In the genomic region with DNA sequence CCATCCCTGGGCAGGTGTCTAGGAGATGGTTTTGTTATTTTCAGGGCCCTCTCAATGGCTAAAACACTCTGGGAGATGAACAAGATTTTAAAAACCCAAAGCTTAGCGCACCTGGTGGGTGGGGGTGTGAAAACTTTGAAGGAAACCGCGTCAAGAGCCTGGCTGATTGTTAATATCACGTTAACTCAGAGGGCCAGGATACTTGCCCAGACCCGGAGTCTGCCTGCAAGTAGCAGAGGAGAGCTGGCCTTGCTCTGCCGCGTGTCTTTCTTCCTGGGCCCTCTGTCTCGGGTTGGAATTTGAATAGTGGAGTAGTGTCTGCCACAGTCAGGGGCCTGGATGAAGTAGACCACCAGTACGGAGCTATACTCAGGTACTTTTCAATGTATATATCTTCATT, we compare ENCODE assay signal across 13 cellular contexts. TPM values are rescaled to one million over a fixed set of nuclear protein-coding genes. Genes with fewer than 3 reads are reported as not detected.
DNase-seq lines count a peak whose midpoint lies in the region; ATAC-seq and TF ChIP-seq lines count a peak whose summit lies in the region.
"Had no signal": no experiment of that assay in that cellular context is flagged by ENCODE, and none has a peak within 500 bp of the region (broad histone marks: within the 10 kb centered on the region; RNA-seq: fewer than 3 reads in every experiment).

No MANE protein-coding gene starts in this region.

- peaks cover 32% of the 10 kb centered on the region for H3K36me3 Mint-ChIP-seq in activated T-cell treated with anti-CD3 and anti-CD28 coated beads, Interleukin-2, amount 50 U/mL, for 24 hours (ENCODE audit: low read depth)

- H3K27ac ChIP-seq in Panc1 (ENCODE audit: low read length): no peak overlapping the region; the same call in 1 of the 2 replicates
- no peak overlapping the region for H3K27ac ChIP-seq in fibroblast of lung (ENCODE audit: insufficient read depth, low read length)
- no peak overlapping the region for H3K27ac ChIP-seq in smooth muscle cell (ENCODE audit: low read depth)
- peak overlapping the region in 2 of 10 donors; percentile 87 to 96 for H3K27ac ChIP-seq in heart right ventricle

- H3K4me3 Mint-ChIP-seq in activated T-cell treated with anti-CD3 and anti-CD28 coated beads, Interleukin-2, amount 50 U/mL, for 24 hours: peak overlapping the region; percentile 80

- H3K9me3 Mint-ChIP-seq in activated T-cell treated with anti-CD3 and anti-CD28 coated beads, Interleukin-2, amount 50 U/mL, for 24 hours: no peaks in the 10 kb centered on the region

- H4K20me1 ChIP-seq in fibroblast of lung (ENCODE audit: control insufficient read depth, extremely low read depth, insufficient read depth, low read length): no peaks in the 10 kb centered on the region
- no peaks in the 10 kb centered on the region for H4K20me1 ChIP-seq in smooth muscle cell (ENCODE audit: low read depth)

- no peaks in the 10 kb centered on the region for H3K9me3 ChIP-seq in Panc1 (ENCODE audit: control insufficient read depth, insufficient read depth, low read depth, low read length)
- H3K9me3 ChIP-seq in fibroblast of lung (ENCODE audit: control insufficient read depth, insufficient read depth, low read depth, low read length): no peaks in the 10 kb centered on the region
- H3K9me3 ChIP-seq in smooth muscle cell (replicated peaks; ENCODE audit: low read depth): no peaks in the 10 kb centered on the region
- no peaks in the 10 kb centered on the region for H3K9me3 ChIP-seq in heart right ventricle
- H3K9me3 ChIP-seq: gastroesophageal sphincter had no signal

- H2AFZ ChIP-seq in fibroblast of lung (ENCODE audit: low read length): no peak overlapping the region
- H2AFZ ChIP-seq in smooth muscle cell (ENCODE audit: low read depth): no peak overlapping the region

- intact Hi-C loops in Panc1 (cut with micrococcal nuclease; ENCODE audit: unreplicated experiment): loop anchor here (10.0 kb wide), 1 partner anchor 497 kb away; the partner anchor contains the start of gene EBF3
- intact Hi-C loops in heart right ventricle (cut with DNase I): loop anchor here in 1 of 10 donors (10.0 kb wide), 1 partner anchor 507 kb away; no protein-coding TSS in a partner anchor

- H3K4me2 ChIP-seq in fibroblast of lung (ENCODE audit: extremely low read depth, insufficient read depth, low read length): peak overlapping the region; percentile 82
- H3K4me2 ChIP-seq in smooth muscle cell: peak overlapping the region; percentile 92

- ATAC-seq in Panc1 (no peak), HG03139 (IDR thresholded peaks at IDR 0.05; ENCODE audit: unreplicated experiment) (no peak), GM19452 (IDR thresholded peaks at IDR 0.05; ENCODE audit: unreplicated experiment) (no peak), heart right ventricle (no peak)

- in situ Hi-C loops in Panc1 (cut with HindIII; ENCODE audit: low pct_unique_long_range_greater_than_20kb, low sequenced_read_pairs): no loop called here

- H3K4me1 ChIP-seq in Panc1 (ENCODE audit: control insufficient read depth, insufficient read depth, low read length): peaks cover 6% of the 10 kb centered on the region
- no peaks in the 10 kb centered on the region for H3K4me1 ChIP-seq in fibroblast of lung (ENCODE audit: control insufficient read depth, extremely low read depth, insufficient read depth, low read length)
- H3K4me1 ChIP-seq in smooth muscle cell (ENCODE audit: low read depth): no peaks in the 10 kb centered on the region
- H3K4me1 ChIP-seq in heart right ventricle: peaks cover 4 to 19% (median 15%) of the 10 kb centered on the region in 9 donors

- H3K4me1 Mint-ChIP-seq in activated T-cell treated with anti-CD3 and anti-CD28 coated beads, Interleukin-2, amount 50 U/mL, for 24 hours (ENCODE audit: low read depth): peaks cover 23% of the 10 kb centered on the region

- H3K27me3 ChIP-seq in Panc1 (ENCODE audit: control insufficient read depth, insufficient read depth, low read length) (no peaks in the 10 kb centered on the region), fibroblast of lung (ENCODE audit: control insufficient read depth, insufficient read depth, low read length) (no peaks in the 10 kb centered on the region), smooth muscle cell (ENCODE audit: low read depth) (no peaks in the 10 kb centered on the region), heart right ventricle (no peaks in the 10 kb centered on the region)
- H3K27me3 ChIP-seq: gastroesophageal sphincter had no signal

- no peak overlapping the region for H3K4me3 ChIP-seq in Panc1 (ENCODE audit: low read depth in 2 of 2, low read length in 2 of 2)
- no peak overlapping the region for H3K4me3 ChIP-seq in fibroblast of lung (replicated peaks in 1 of 4; ENCODE audit: control extremely low read depth in 1 of 4, insufficient read depth in 1 of 4, low read depth in 3 of 4, low read length in 4 of 4)
- peak overlapping the region; percentile 66 for H3K4me3 ChIP-seq in smooth muscle cell
- H3K4me3 ChIP-seq in heart right ventricle: peak overlapping the region in 2 of 10 donors; percentile 94 to 96

- TSS peak; percentile 61 for BruUV-seq in Panc1 (replicated peaks; lab: Mats Ljungman, UMichigan)

- no peak overlapping the region for H3K27ac Mint-ChIP-seq in activated T-cell treated with anti-CD3 and anti-CD28 coated beads, Interleukin-2, amount 50 U/mL, for 24 hours

- no peaks in the 10 kb centered on the region for H3K79me2 ChIP-seq in fibroblast of lung (ENCODE audit: control insufficient read depth, insufficient read depth, low read length)
- no peaks in the 10 kb centered on the region for H3K79me2 ChIP-seq in smooth muscle cell (ENCODE audit: low read depth)

- no peak for DNase-seq in activated T-cell treated with anti-CD3 and anti-CD28 coated beads, Interleukin-2, amount 50 U/mL, for 24 hours
- no peak for DNase-seq in activated T-cell treated with anti-CD3 and anti-CD28 coated beads, Interleukin-2, amount 50 U/mL, for 48 hours
- no peak for DNase-seq in Panc1 (ENCODE audit: low read depth, low spot score)
- no peak for DNase-seq in fibroblast of lung (ENCODE audit: low read depth in 2 of 2)
- no peak for DNase-seq in smooth muscle cell (lab: John Stamatoyannopoulos, UW; ENCODE audit: unreplicated experiment)
- DNase-seq in heart right ventricle: no peak
- DNase-seq: activated effector memory CD4-positive, alpha-beta T cell treated with anti-CD3 and anti-CD28 coated beads, Interleukin-2, amount 50 U/mL, for 16 hours; NCI-H1930; NCI-H774; SHP77 treated with DMSO at 0.1 percent for 48 hours had no signal

- H3K9ac ChIP-seq in fibroblast of lung (ENCODE audit: insufficient read depth, low read length) (no peak overlapping the region), smooth muscle cell (ENCODE audit: low read depth) (no peak overlapping the region)

- no peaks in the 10 kb centered on the region for H3F3A ChIP-seq in smooth muscle cell (ENCODE audit: low read depth)

- H3K36me3 ChIP-seq in Panc1 (ENCODE audit: control insufficient read depth, insufficient read depth, low read length) (no peaks in the 10 kb centered on the region), fibroblast of lung (ENCODE audit: control insufficient read depth, insufficient read depth, low read length) (peaks cover 2% of the 10 kb centered on the region), smooth muscle cell (ENCODE audit: low read depth) (no peaks in the 10 kb centered on the region), heart right ventricle (peaks cover 0 to 26% (median 0%) of the 10 kb centered on the region in 9 donors)

- POLR2A ChIA-PET in Panc1 (lab: Charles Lee): no interaction called here

- TF ChIP-seq CTCF in Panc1 (IDR thresholded peaks at IDR 0.05): no peak
- TF ChIP-seq CTCF in fibroblast of lung (conservative IDR thresholded peaks at IDR 0.05 in 1 of 2, IDR thresholded peaks at IDR 0.05 in 1 of 2; ENCODE audit: low read depth in 1 of 2, low read length in 2 of 2): no peak
- no peak for TF ChIP-seq CTCF in smooth muscle cell (IDR thresholded peaks at IDR 0.05; ENCODE audit: borderline replicate concordance, insufficient read depth, poor library complexity, severe bottlenecking)
- TF ChIP-seq CTCF in heart right ventricle (IDR thresholded peaks at IDR 0.05): no peak

- no peaks in the 10 kb centered on the region for H3K27me3 Mint-ChIP-seq in activated T-cell treated with anti-CD3 and anti-CD28 coated beads, Interleukin-2, amount 50 U/mL, for 24 hours

- CTCF ChIA-PET in Panc1 (lab: Charles Lee): no interaction called here

- 96% methylated on average over 9 of the region's 9 CpGs for WGBS in smooth muscle cell (ENCODE audit: low lambda C conversion rate)
- 94 to 96% methylated on average over 9 of the region's 9 CpGs for WGBS in heart right ventricle, 2 donors

RNA-seq across cellular contexts. Expression of gene MGMT, which starts 1.1 kb away (rescaled TPM):
- 27.3 TPM for total RNA-seq in Panc1 (2021; ENCODE audit: unreplicated experiment)
- polyA plus RNA-seq in Panc1 (2012; ENCODE audit: insufficient read length): 43.6 TPM
- 21.8 and 29.1 TPM in 2 replicates for total RNA-seq in fibroblast of lung
- polyA plus RNA-seq in fibroblast of lung: 1.9 and 13.7 TPM in 2 replicates
- 2.2 and 18.4 TPM in 2 replicates for polyA plus RNA-seq in fibroblast of lung (2012)
- 0.24 and 8.1 TPM in 2 replicates for polyA minus RNA-seq in fibroblast of lung (ENCODE audit: low replicate concordance)
- total RNA-seq in smooth muscle cell: 19.1 and 21.0 TPM in 2 replicates
- 28.1 and 33.0 TPM in 2 replicates for polyA plus RNA-seq in smooth muscle cell
- total RNA-seq in heart right ventricle: 10 to 100 TPM in 8 of 10 donors, 1 to 10 TPM in 2; 8.4 to 17.8 (median 12.9) TPM
- 10 to 100 TPM; 10.1 to 11.9 TPM for polyA plus RNA-seq in heart right ventricle
